Comparison of ENCODE assay signal across 8 cellular contexts in the genomic region with DNA sequence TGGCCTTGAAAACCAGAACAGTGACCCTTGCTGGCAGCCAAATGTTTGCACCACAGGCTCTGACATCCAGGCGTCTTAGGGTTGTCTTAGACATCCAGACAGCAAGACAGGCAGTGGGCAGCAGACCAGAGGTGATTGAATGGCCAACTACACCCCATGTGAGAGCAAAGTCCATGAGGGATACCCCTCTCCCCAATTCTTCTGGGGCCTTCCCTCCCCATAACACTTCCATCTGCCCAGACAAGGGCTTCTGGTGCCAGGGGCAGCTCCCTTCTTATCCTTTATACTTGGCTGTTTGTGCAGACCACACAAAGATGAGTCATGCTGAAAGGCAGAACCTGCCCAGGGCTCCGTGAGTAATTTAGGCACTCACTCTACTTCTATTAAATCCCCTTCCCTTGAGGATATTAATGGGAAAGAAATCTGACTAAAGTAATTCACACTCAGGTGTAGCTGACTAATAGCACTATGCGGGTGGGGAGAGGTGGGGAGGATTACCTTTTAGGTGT.
DNase-seq lines count a peak whose midpoint lies in the region; ATAC-seq, FAIRE-seq and TF ChIP-seq lines count a peak whose summit lies in the region.

No MANE protein-coding gene starts in this region.

- peaks cover 47 to 59% (median 55%) of the 10 kb centered on the region in 3 donors for H3K4me1 Mint-ChIP-seq in CD8-positive, alpha-beta memory T cell

- H3K27ac Mint-ChIP-seq in CD8-positive, alpha-beta memory T cell = peak overlapping the region in 1 of 8 donors; percentile 45

- H3K4me3 ChIP-seq in A549 = no peak overlapping the region
- H3K4me3 ChIP-seq in CD8-positive, alpha-beta memory T cell (ENCODE audit: low read length) = no peak overlapping the region

- H3K27me3 Mint-ChIP-seq in CD8-positive, alpha-beta memory T cell = no peaks in the 10 kb centered on the region

- H3K27ac ChIP-seq in A549 = peak overlapping the region; percentile 93 to 96
- H3K27ac ChIP-seq in RWPE1 = peak overlapping the region; percentile 85
- H3K27ac ChIP-seq in CD8-positive, alpha-beta memory T cell (ENCODE audit: low read depth, low read length) = no peak overlapping the region

- no peak for TF ChIP-seq POLR2A in A549 (IDR thresholded peaks at IDR 0.05; ENCODE audit: low read length)

- peak in 1 of 2 experiments; percentile 8; a peak in 1 of 5 replicates for TF ChIP-seq RAD21 in A549 (conservative IDR thresholded peaks at IDR 0.05 in 1 of 2, IDR thresholded peaks at IDR 0.05 in 1 of 2)

- peaks cover 18% of the 10 kb centered on the region for H3K9me3 ChIP-seq in A549
- H3K9me3 ChIP-seq in CD8-positive, alpha-beta memory T cell (ENCODE audit: low read length) = peaks cover 6% of the 10 kb centered on the region

- TF ChIP-seq CTCF in A549 (IDR thresholded peaks at IDR 0.05) (no peak; the same call in 2 of the 3 replicates), RWPE1 (conservative IDR thresholded peaks at IDR 0.05; ENCODE audit: low read depth) (no peak)

- H3K27me3 ChIP-seq in CD8-positive, alpha-beta memory T cell (ENCODE audit: insufficient read depth, low read length, poor library complexity, severe bottlenecking) = no peaks in the 10 kb centered on the region

- H3K4me3 Mint-ChIP-seq in CD8-positive, alpha-beta memory T cell = peak overlapping the region in 2 of 7 donors; percentile 17 to 48

- CTCF ChIA-PET in A549 (lab: Yijun Ruan, JAX) (interaction anchor here (0.7 to 20.4 kb wide), 24 partner anchors 8 to 1296 kb away, joined by 3 to 228 read pairs (median 5); a partner anchor contains a TSS), RWPE1 (lab: Yijun Ruan, JAX) (interaction anchor here (0.7 to 1.4 kb wide), 6 partner anchors 9 to 458 kb away, joined by 3 to 6 read pairs (median 4); no protein-coding TSS in a partner anchor)
- CTCF ChIA-PET in CD8-positive, alpha-beta memory T cell (lab: Charles Lee) = interaction anchor here (1.2 to 6.0 kb wide), 6 partner anchors 8 to 1029 kb away, joined by 3 to 34 read pairs (median 6); no protein-coding TSS in a partner anchor

- peaks cover 0 to 6% (median 1%) of the 10 kb centered on the region in 3 donors for H3K36me3 Mint-ChIP-seq in CD8-positive, alpha-beta memory T cell

- peak; percentile 93 for FAIRE-seq in A549 (lab: Jason Lieb, UNC)

- ATAC-seq in A549 (peak; percentile 45 to 68; a peak in 5 of 6 replicates), HG02642 (IDR thresholded peaks at IDR 0.05; ENCODE audit: poor library complexity, unreplicated experiment) (no peak)

- peaks cover 67% of the 10 kb centered on the region for H3K4me1 ChIP-seq in A549
- peaks cover 49% of the 10 kb centered on the region for H3K4me1 ChIP-seq in CD8-positive, alpha-beta memory T cell (ENCODE audit: insufficient read depth, low read length)

- peak overlapping the region; percentile 95 for H3K4me2 ChIP-seq in A549

- DNase-seq in A549 (ENCODE audit: low read depth in 1 of 2, low spot score in 1 of 2) = peak; percentile 85 to 91
- peak; percentile 90 for DNase-seq in H4 (ENCODE audit: low spot score)
- DNase-seq in RWPE1 (ENCODE audit: low spot score) = peak; percentile 91
- peak; percentile 73 for DNase-seq in fibroblast of peridontal ligament (ENCODE audit: extremely low read depth)
- DNase-seq in NCI-H187 treated with DMSO at 0.1 percent for 48 hours (lab: John Stamatoyannopoulos, UW) = no peak
- no peak for DNase-seq in CD8-positive, alpha-beta memory T cell
- no peak for DNase-seq in COR-L47 (lab: John Stamatoyannopoulos, UW)

- WGBS in A549 (ENCODE audit: missing lambda C conversion rate) = 1% methylated on average over 3 of the region's 3 CpGs

- no peaks in the 10 kb centered on the region for H3K36me3 ChIP-seq in CD8-positive, alpha-beta memory T cell (ENCODE audit: insufficient read depth, low read length)

- H3K9me3 Mint-ChIP-seq in CD8-positive, alpha-beta memory T cell = peaks cover 6 to 17% (median 13%) of the 10 kb centered on the region in 5 donors

- TF ChIP-seq EP300 in A549 (IDR thresholded peaks at IDR 0.05) = peak; percentile 53 to 58; a peak in 2 of 5 replicates

- POLR2A ChIA-PET in A549 (lab: Yijun Ruan, JAX) = interaction anchor here (0.7 to 2.2 kb wide), 5 partner anchors 9 to 74 kb away, joined by 3 to 18 read pairs (median 5); no protein-coding TSS in a partner anchor
- POLR2A ChIA-PET in RWPE1 (lab: Yijun Ruan, JAX; ENCODE audit: low non-redundant PET) = interaction anchor here (1.1 kb wide), 1 partner anchor 22 kb away, joined by 4 read pairs; no protein-coding TSS in a partner anchor
- POLR2A ChIA-PET in CD8-positive, alpha-beta memory T cell (lab: Charles Lee) = no interaction called here

TF ChIP-seq in A549, 52 proteins besides CTCF, POLR2A, EP300 and RAD21:
- TF ChIP-seq ZSCAN20 (CRISPR knock-in tag; IDR thresholded peaks at IDR 0.05) (peak; percentile 66; the same call in 1 of the 2 replicates), NFE2L2 (conservative IDR thresholded peaks at IDR 0.05; ENCODE audit: low read length) (peak; percentile 47), HEYL (CRISPR knock-in tag; IDR thresholded peaks at IDR 0.05) (0 out of 2 replicates have a peak, but pooled peaks have one; percentile 63), RCOR1 (IDR thresholded peaks at IDR 0.05; ENCODE audit: low read depth, low read length) (no peak), JUN (IDR thresholded peaks at IDR 0.05) (peak; percentile 72 to 83), ZNF302 (CRISPR knock-in tag; IDR thresholded peaks at IDR 0.05) (no peak), JUNB (IDR thresholded peaks at IDR 0.05) (peak; percentile 89), FOSL2 (IDR thresholded peaks at IDR 0.05) (peak; percentile 87), FOSL2 (CRISPR knock-in tag; IDR thresholded peaks at IDR 0.05) (peak; percentile 99), SMC3 (IDR thresholded peaks at IDR 0.05) (peak; percentile 13; the same call in 1 of the 3 replicates), MAFK (IDR thresholded peaks at IDR 0.05; ENCODE audit: partially characterized antibody) (peak; percentile 80), GATA3 (IDR thresholded peaks at IDR 0.05; ENCODE audit: borderline replicate concordance) (peak; percentile 80; the same call in 1 of the 2 replicates)
- TF ChIP-seq, protein P1, sequence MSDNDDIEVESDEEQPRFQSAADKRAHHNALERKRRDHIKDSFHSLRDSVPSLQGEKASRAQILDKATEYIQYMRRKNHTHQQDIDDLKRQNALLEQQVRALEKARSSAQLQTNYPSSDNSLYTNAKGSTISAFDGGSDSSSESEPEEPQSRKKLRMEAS (IDR thresholded peaks at IDR 0.05) = peak; percentile 80
- TF ChIP-seq, protein P2, sequence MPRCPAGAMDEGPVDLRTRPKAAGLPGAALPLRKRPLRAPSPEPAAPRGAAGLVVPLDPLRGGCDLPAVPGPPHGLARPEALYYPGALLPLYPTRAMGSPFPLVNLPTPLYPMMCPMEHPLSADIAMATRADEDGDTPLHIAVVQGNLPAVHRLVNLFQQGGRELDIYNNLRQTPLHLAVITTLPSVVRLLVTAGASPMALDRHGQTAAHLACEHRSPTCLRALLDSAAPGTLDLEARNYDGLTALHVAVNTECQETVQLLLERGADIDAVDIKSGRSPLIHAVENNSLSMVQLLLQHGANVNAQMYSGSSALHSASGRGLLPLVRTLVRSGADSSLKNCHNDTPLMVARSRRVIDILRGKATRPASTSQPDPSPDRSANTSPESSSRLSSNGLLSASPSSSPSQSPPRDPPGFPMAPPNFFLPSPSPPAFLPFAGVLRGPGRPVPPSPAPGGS (IDR thresholded peaks at IDR 0.05) = peak; percentile 69; the same call in 2 of the 3 replicates
- TF ChIP-seq, protein P3, sequence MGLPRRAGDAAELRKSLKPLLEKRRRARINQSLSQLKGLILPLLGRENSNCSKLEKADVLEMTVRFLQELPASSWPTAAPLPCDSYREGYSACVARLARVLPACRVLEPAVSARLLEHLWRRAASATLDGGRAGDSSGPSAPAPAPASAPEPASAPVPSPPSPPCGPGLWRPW (IDR thresholded peaks at IDR 0.05) = no peak
- TF ChIP-seq, protein P4, sequence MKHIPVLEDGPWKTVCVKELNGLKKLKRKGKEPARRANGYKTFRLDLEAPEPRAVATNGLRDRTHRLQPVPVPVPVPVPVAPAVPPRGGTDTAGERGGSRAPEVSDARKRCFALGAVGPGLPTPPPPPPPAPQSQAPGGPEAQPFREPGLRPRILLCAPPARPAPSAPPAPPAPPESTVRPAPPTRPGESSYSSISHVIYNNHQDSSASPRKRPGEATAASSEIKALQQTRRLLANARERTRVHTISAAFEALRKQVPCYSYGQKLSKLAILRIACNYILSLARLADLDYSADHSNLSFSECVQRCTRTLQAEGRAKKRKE (CRISPR knock-in tag; IDR thresholded peaks at IDR 0.05; ENCODE audit: low read depth) = 0 out of 2 replicates have a peak, but pooled peaks have one; percentile 52

Comparison
In these comparisons a context has a peak if more than half of its experiments do, and no peak if none do; other contexts are left out.
1. DNase-seq: peak in A549 (2 of 2), H4 (single experiment), RWPE1 (single experiment) and fibroblast of peridontal ligament (single experiment); none in NCI-H187 treated with DMSO at 0.1 percent for 48 hours (single experiment), CD8-positive, alpha-beta memory T cell (0 of 5) and COR-L47 (single experiment).